In the genomic region with DNA sequence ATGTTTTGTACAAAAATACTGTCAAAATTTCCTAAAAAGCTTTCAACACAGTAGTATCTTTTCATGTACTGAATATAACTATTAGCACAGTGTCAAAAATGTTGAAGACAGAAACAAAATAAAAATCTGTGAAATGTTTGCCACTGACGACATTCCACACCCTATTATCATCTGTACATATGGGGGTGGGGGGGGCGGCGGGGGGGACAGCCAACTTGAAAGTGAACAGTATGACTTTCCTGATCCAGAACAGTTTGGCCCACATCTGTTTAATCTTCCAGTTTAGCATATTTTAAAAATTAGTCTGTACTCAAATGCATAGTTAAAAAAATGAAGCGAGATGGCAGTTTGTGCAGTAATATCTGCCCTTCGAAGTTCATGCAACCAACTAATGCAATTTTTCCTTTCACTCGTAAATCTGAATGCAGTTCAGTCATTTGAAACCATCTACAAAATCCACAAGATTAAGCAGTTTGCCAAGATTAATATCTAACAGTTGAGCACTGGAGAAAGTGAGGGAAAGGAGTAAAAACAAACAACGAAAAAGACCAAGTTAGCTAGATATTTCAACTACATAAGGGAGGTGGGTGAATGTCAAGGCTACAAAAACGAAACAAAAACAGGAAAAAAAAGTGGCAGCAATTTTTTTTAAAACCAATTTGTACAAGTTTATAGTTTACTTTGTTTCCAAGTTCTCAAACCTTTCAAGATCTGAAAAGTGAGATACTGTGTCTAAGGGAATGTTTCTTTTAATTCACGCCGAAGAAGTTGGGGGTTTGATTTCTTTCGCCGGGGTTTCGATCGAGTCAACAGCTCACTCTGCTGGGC, we compare ENCODE assay signal across 8 cellular contexts. TPM values are rescaled to one million over a fixed set of nuclear protein-coding genes. Genes with fewer than 3 reads are reported as not detected.
DNase-seq lines count a peak whose midpoint lies in the region; ATAC-seq, FAIRE-seq and TF ChIP-seq lines count a peak whose summit lies in the region.

No MANE protein-coding gene starts in this region.

- no peak overlapping the region for H4K8ac ChIP-seq in mesenchymal stem cell (ENCODE audit: low read length)

- ATAC-seq in aorta (ENCODE audit: low FRiP score) (no peak), GM19463 (IDR thresholded peaks at IDR 0.05; ENCODE audit: unreplicated experiment) (no peak)

- H3K14ac ChIP-seq in mesenchymal stem cell (ENCODE audit: low read length in 2 of 2), result no peak overlapping the region

- DNase-seq in BE2C (no peak), mammary epithelial cell (no peak), mesenchymal stem cell (peak; percentile 30), aorta (no peak), C1 segment of cervical spinal cord (lab: John Stamatoyannopoulos, UW) (no peak), HTR-8/SVneo (ENCODE audit: insufficient read length, low spot score) (no peak)

- no peak for FAIRE-seq in HTR-8/SVneo (lab: Jason Lieb, UNC)

- H3K9me3 ChIP-seq in BE2C, result no peaks in the 10 kb centered on the region
- no peaks in the 10 kb centered on the region for H3K9me3 ChIP-seq in HUES64 (ENCODE audit: insufficient read depth, low read depth, low read length)
- no peaks in the 10 kb centered on the region for H3K9me3 ChIP-seq in mammary epithelial cell (replicated peaks; ENCODE audit: insufficient read depth, low read length)
- H3K9me3 ChIP-seq in mesenchymal stem cell (ENCODE audit: control insufficient read depth, low read length), result no peaks in the 10 kb centered on the region
- peaks cover 1% of the 10 kb centered on the region for H3K9me3 ChIP-seq in aorta (ENCODE audit: control insufficient read depth, low read length)

- no peak overlapping the region for H2BK15ac ChIP-seq in mesenchymal stem cell (ENCODE audit: low read depth, poor library complexity, severe bottlenecking)

- no TSS peak for BruUV-seq in mammary epithelial cell (replicated peaks; lab: Mats Ljungman, UMichigan)

- peak overlapping the region; percentile 87 for H3K4me3 ChIP-seq in BE2C (ENCODE audit: low read depth, low read length)
- peak overlapping the region; percentile 91 for H3K4me3 ChIP-seq in HUES64 (ENCODE audit: low read length)
- H3K4me3 ChIP-seq in mammary epithelial cell (replicated peaks in 1 of 3; ENCODE audit: insufficient read depth in 1 of 3, low read depth in 2 of 3, low read length in 3 of 3), result peak overlapping the region; percentile 76 to 94 (median 89)
- H3K4me3 ChIP-seq in mesenchymal stem cell (ENCODE audit: insufficient read depth in 1 of 2, low read depth in 1 of 2, low read length in 2 of 2), result peak overlapping the region; percentile 76 to 95
- H3K4me3 ChIP-seq in aorta (ENCODE audit: low read length in 2 of 2), result peak overlapping the region; percentile 45 to 83

- dilution Hi-C loops in mammary epithelial cell (cut with HindIII; ENCODE audit: low sequenced_read_pairs), result no loop called here

- no peak overlapping the region for H4K91ac ChIP-seq in mesenchymal stem cell (ENCODE audit: low read length)

- H2AFZ ChIP-seq in mammary epithelial cell (ENCODE audit: low read depth, low read length), result peak overlapping the region; percentile 33
- H2AFZ ChIP-seq in mesenchymal stem cell (ENCODE audit: low read depth, low read length), result no peak overlapping the region

- H3K18ac ChIP-seq in mesenchymal stem cell (ENCODE audit: low read depth in 1 of 2, low read length in 2 of 2), result peak overlapping the region in 1 of 2 experiments; percentile 98

- H3K27me3 ChIP-seq in BE2C (no peaks in the 10 kb centered on the region), HUES64 (ENCODE audit: insufficient read depth, low read length) (no peaks in the 10 kb centered on the region), mammary epithelial cell (ENCODE audit: insufficient read depth, low read length) (no peaks in the 10 kb centered on the region), mesenchymal stem cell (ENCODE audit: control insufficient read depth in 1 of 2, insufficient read depth in 1 of 2, low read length in 2 of 2) (no peaks in the 10 kb centered on the region), aorta (ENCODE audit: control insufficient read depth in 1 of 2, insufficient read depth in 2 of 2, low read length in 1 of 2) (no peaks in the 10 kb centered on the region)

- H2BK12ac ChIP-seq in mesenchymal stem cell (ENCODE audit: low read length in 2 of 2), result no peak overlapping the region

- H2AK5ac ChIP-seq in mesenchymal stem cell (ENCODE audit: low read length, severe bottlenecking), result no peak overlapping the region

- H2BK5ac ChIP-seq in mesenchymal stem cell (ENCODE audit: low read depth, low read length, poor library complexity, severe bottlenecking), result no peak overlapping the region

- peak overlapping the region in 1 of 2 experiments; percentile 77 for H3K23ac ChIP-seq in mesenchymal stem cell (ENCODE audit: low read length in 2 of 2)

- CTCF ChIA-PET in mammary epithelial cell (lab: Charles Lee; ENCODE audit: low non-redundant PET), result no interaction called here

- H3K27ac ChIP-seq in HUES64 (ENCODE audit: low read depth, low read length) (0 out of 2 replicates have a peak overlapping the region, but pooled peaks have one; percentile 89), mammary epithelial cell (ENCODE audit: insufficient read depth, low read depth, low read length) (peak overlapping the region; percentile 92), mesenchymal stem cell (ENCODE audit: low read length, poor library complexity, severe bottlenecking) (peak overlapping the region; percentile 77), aorta (ENCODE audit: low read depth in 1 of 2, low read length in 2 of 2) (peak overlapping the region; percentile 8 to 81)

- H2BK120ac ChIP-seq in mesenchymal stem cell (ENCODE audit: low read depth, low read length), result no peak overlapping the region

- peak overlapping the region in 1 of 2 experiments; percentile 80 for H3K4ac ChIP-seq in mesenchymal stem cell (ENCODE audit: low read depth in 1 of 2, low read length in 2 of 2)

- no peaks in the 10 kb centered on the region for H4K20me1 ChIP-seq in mammary epithelial cell (ENCODE audit: insufficient read depth, low read length)

- in situ Hi-C loops in mammary epithelial cell (cut with MboI; ENCODE audit: low sequenced_read_pairs in 2 of 2), result loop anchor here (10.0 to 25.0 kb wide), 3 partner anchors 1065 to 1552 kb away; no protein-coding TSS in a partner anchor

- H3K4me1 ChIP-seq in BE2C (peaks cover 4% of the 10 kb centered on the region; the same call in 1 of the 2 replicates), HUES64 (ENCODE audit: insufficient read depth, low read length) (peaks cover 53% of the 10 kb centered on the region), mammary epithelial cell (ENCODE audit: insufficient read depth, low read length) (peaks cover 31% of the 10 kb centered on the region), mesenchymal stem cell (ENCODE audit: control insufficient read depth, insufficient read depth, low read depth, low read length) (peaks cover 8% of the 10 kb centered on the region), aorta (ENCODE audit: control insufficient read depth in 1 of 2, insufficient read depth in 2 of 2, low read length in 2 of 2) (peaks cover 0 to 3% of the 10 kb centered on the region in 2 donors)

- peaks cover 3% of the 10 kb centered on the region for H3K79me1 ChIP-seq in mesenchymal stem cell (replicated peaks; ENCODE audit: low read length, poor library complexity, severe bottlenecking)

- TF ChIP-seq CTCF in BE2C (IDR thresholded peaks at IDR 0.05; ENCODE audit: low read depth, low read length), result no peak
- no peak for TF ChIP-seq CTCF in mammary epithelial cell (conservative IDR thresholded peaks at IDR 0.05 in 1 of 2, IDR thresholded peaks at IDR 0.05 in 1 of 2; ENCODE audit: extremely low read depth in 1 of 2, insufficient read depth in 1 of 2, low read depth in 1 of 2, low read length in 2 of 2)

- intact Hi-C loops in mammary epithelial cell (cut with micrococcal nuclease), result loop anchor here (5.0 to 10.0 kb wide), 5 partner anchors 262 to 902 kb away; no protein-coding TSS in a partner anchor
- intact Hi-C loops in aorta (cut with DNase I), result loop anchor here (5.0 to 10.0 kb wide), 10 partner anchors 162 to 1550 kb away; no protein-coding TSS in a partner anchor

- H3K36me3 ChIP-seq in BE2C (no peaks in the 10 kb centered on the region), HUES64 (ENCODE audit: insufficient read depth, low read length) (peaks cover 31% of the 10 kb centered on the region), mammary epithelial cell (ENCODE audit: insufficient read depth, low read length) (no peaks in the 10 kb centered on the region), mesenchymal stem cell (ENCODE audit: control insufficient read depth in 1 of 2, insufficient read depth in 2 of 2, low read depth in 1 of 2, low read length in 2 of 2) (peaks cover 11 to 21% of the 10 kb centered on the region in 2 experiments), aorta (ENCODE audit: control insufficient read depth in 1 of 2, insufficient read depth in 2 of 2, low read length in 1 of 2) (no peaks in the 10 kb centered on the region)

- H3K9ac ChIP-seq in HUES64 (ENCODE audit: low read depth, low read length), result peak overlapping the region; percentile 92
- H3K9ac ChIP-seq in mammary epithelial cell (ENCODE audit: insufficient read depth, low read length), result peak overlapping the region; percentile 87
- peak overlapping the region; percentile 99 for H3K9ac ChIP-seq in mesenchymal stem cell (ENCODE audit: low read length)

- peak overlapping the region; percentile 92 for H3K4me2 ChIP-seq in mammary epithelial cell (ENCODE audit: insufficient read depth, low read depth, low read length)
- peak overlapping the region; percentile 14 for H3K4me2 ChIP-seq in mesenchymal stem cell (ENCODE audit: low read length, poor library complexity, severe bottlenecking)

- peaks cover 29% of the 10 kb centered on the region for H3K79me2 ChIP-seq in mammary epithelial cell (ENCODE audit: insufficient read depth, low read length)

- WGBS in HUES64, result 18% methylated on average over 9 of the region's 14 CpGs
- WGBS in mammary epithelial cell (ENCODE audit: low coverage, missing lambda C conversion rate), result 0% methylated on average over 11 of the region's 14 CpGs
- WGBS in mesenchymal stem cell, result under 1% methylated on average over 6 of the region's 14 CpGs
- WGBS in aorta, 2 donors, result 0% methylated on average over 14 of the region's 14 CpGs

RNA-seq across cellular contexts. Expression of gene CITED2, which starts 1.9 kb away (rescaled TPM):
- polyA plus RNA-seq in BE2C (2012; ENCODE audit: insufficient read depth, insufficient read length, low read depth), result 77.6 TPM
- polyA plus RNA-seq in HUES64 (2013, experiment 1 of 2), result 79.0 TPM
- 104 TPM for polyA plus RNA-seq in HUES64 (2013, experiment 2 of 2)
- 10 to 100 TPM; 26.4 to 55.8 TPM for total RNA-seq in mammary epithelial cell
- polyA plus RNA-seq in mammary epithelial cell, result 17.9 TPM
- 6.6 TPM for polyA minus RNA-seq in mammary epithelial cell
- polyA plus RNA-seq in mesenchymal stem cell (2013, experiment 1 of 2), result 334 TPM
- 337 TPM for polyA plus RNA-seq in mesenchymal stem cell (2013, experiment 2 of 2)
- 10 to 100 TPM; 53.2 to 64.1 TPM for total RNA-seq in aorta
- polyA plus RNA-seq in aorta, result 10 to 100 TPM; 19.3 to 53.8 TPM
